Comparison of ENCODE assay signal across 8 cellular contexts in the genomic region with DNA sequence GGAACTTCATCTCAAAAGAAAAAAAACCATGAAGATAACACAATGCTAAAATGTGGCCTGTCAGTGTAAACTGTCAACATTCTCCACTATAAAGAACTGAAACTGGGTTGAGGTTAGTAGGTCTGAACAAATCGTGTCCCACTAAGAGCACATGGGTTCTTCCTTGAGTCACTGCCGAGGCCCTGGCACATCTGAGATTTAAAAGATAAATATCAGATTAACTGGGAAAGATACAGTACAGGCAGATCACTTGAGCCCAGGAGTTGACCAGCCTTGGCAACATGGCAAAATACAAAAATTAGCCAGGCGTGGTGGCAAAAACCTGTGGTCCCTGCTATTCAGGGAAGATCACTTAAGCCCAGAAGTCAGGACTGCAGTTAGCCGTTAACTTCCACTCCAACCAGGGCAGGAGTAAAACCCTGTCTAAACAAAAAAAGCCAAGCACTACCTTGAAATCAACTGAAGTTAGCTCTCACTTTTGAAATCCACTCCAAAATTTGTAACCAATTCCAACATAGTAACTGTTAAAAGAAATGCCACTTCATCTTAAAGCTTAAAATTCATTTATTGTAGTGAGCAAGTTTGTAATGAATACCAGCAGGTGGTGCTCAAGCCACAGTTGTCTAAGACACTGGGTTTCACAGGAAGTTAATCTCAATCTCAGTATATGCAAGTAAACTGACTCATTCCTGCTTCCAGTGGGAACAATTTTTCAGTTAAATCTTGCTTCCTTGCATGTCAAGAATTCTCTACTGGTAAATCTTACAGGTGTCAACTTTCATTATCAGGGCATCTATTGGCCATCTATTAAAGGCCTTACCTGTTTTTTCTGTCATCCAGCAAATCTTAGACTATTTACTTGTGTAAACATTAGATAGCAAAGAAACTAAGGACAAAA. TPM values are rescaled to one million over a fixed set of nuclear protein-coding genes. Genes with fewer than 3 reads are reported as not detected.
DNase-seq lines count a peak whose midpoint lies in the region; ATAC-seq and TF ChIP-seq lines count a peak whose summit lies in the region.

No MANE protein-coding gene starts in this region.

- no peaks in the 10 kb centered on the region for H3K27me3 Mint-ChIP-seq in activated T-cell treated with anti-CD3 and anti-CD28 coated beads, Interleukin-2, amount 50 U/mL, for 4 hours (ENCODE audit: low read depth)

- H3K4me3 ChIP-seq in fibroblast of the aortic adventitia (ENCODE audit: low read depth, low read length) = no peak overlapping the region

- peak; percentile 60 for TF ChIP-seq CTCF in fibroblast of the aortic adventitia (IDR thresholded peaks at IDR 0.05; ENCODE audit: insufficient read depth, low read length)

- peaks cover 25% of the 10 kb centered on the region for H3K4me1 Mint-ChIP-seq in activated T-cell treated with anti-CD3 and anti-CD28 coated beads, Interleukin-2, amount 50 U/mL, for 4 hours (ENCODE audit: low read depth)

- ATAC-seq in GM18870 (IDR thresholded peaks at IDR 0.05; ENCODE audit: unreplicated experiment) (peak; percentile 36), HG03103 (IDR thresholded peaks at IDR 0.05; ENCODE audit: low read depth, unreplicated experiment) (peak; percentile 39)
- peak; percentile 7 to 10 for ATAC-seq in activated T-cell treated with anti-CD3 and anti-CD28 coated beads, Interleukin-2, amount 50 U/mL, for 4 hours

- peaks cover 55% of the 10 kb centered on the region for H3K36me3 Mint-ChIP-seq in activated T-cell treated with anti-CD3 and anti-CD28 coated beads, Interleukin-2, amount 50 U/mL, for 4 hours (ENCODE audit: insufficient read depth)

- peak; percentile 40 for DNase-seq in COLO829 (ENCODE audit: low spot score)
- DNase-seq in NCI-H69 (lab: John Stamatoyannopoulos, UW) = peak; percentile 74
- peak; percentile 32 for DNase-seq in activated T-cell treated with anti-CD3 and anti-CD28 coated beads, Interleukin-2, amount 50 U/mL, for 4 hours
- peak; percentile 93 for DNase-seq in fibroblast of the aortic adventitia (ENCODE audit: low read depth)
- DNase-seq in nucleus accumbens (lab: John Stamatoyannopoulos, UW) = peak in 30 of 56 donors; percentile 1 to 75 (median 20)
- no peak for DNase-seq in NK-92 (lab: John Stamatoyannopoulos, UW; ENCODE audit: unreplicated experiment)

- no peaks in the 10 kb centered on the region for H3K9me3 Mint-ChIP-seq in activated T-cell treated with anti-CD3 and anti-CD28 coated beads, Interleukin-2, amount 50 U/mL, for 4 hours

- H3K4me3 Mint-ChIP-seq in activated T-cell treated with anti-CD3 and anti-CD28 coated beads, Interleukin-2, amount 50 U/mL, for 4 hours = peak overlapping the region; percentile 98

RNA-seq across cellular contexts. Expression of gene EEF1A1, which starts 5.4 kb away (rescaled TPM):
- over 10,000 TPM; 10,240 to 10,910 (median 10,363) TPM for total RNA-seq in activated T-cell treated with anti-CD3 and anti-CD28 coated beads, Interleukin-2, amount 50 U/mL, for 4 hours
- 16,505 and 21,603 TPM in 2 replicates for total RNA-seq in fibroblast of the aortic adventitia (ENCODE audit: low replicate concordance)

RNA-seq across cellular contexts. Expression of gene MTO1, which starts 53.9 kb away (rescaled TPM):
- 10 to 100 TPM; 30.4 to 35.8 (median 35.1) TPM for total RNA-seq in activated T-cell treated with anti-CD3 and anti-CD28 coated beads, Interleukin-2, amount 50 U/mL, for 4 hours
- total RNA-seq in fibroblast of the aortic adventitia (ENCODE audit: low replicate concordance) = 33.5 and 36.9 TPM in 2 replicates
